In the genomic region with DNA sequence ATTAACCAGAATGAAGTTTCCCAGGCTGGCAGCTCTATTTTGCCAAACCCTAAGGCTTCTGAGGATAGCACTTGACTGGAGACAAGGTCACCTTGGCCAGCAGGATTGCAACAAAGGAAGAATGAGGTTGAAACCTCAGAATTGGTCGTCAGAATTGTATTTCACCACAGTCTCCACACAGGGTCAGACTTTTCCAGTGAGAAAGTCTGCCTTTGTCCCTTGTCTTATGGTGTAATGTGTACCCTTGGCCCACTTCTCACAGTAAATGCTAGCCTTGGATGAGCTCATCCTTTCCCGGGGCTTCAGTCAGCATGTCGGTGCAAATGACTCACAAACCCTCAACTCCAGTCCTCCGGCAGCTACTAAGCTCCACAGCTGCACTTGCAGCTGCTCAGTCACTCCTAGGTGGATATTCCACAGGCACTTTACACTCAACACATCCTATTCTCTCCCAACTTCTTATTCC, we compare ENCODE assay signal across 1 cellular context.
TF ChIP-seq lines count a peak whose summit lies in the region.

No MANE protein-coding gene starts in this region.

TF ChIP-seq in HepG2, 621 proteins besides CTCF, POLR2A, EP300 and RAD21 (continued from another document and continues in another):
- TF ChIP-seq, protein P1, sequence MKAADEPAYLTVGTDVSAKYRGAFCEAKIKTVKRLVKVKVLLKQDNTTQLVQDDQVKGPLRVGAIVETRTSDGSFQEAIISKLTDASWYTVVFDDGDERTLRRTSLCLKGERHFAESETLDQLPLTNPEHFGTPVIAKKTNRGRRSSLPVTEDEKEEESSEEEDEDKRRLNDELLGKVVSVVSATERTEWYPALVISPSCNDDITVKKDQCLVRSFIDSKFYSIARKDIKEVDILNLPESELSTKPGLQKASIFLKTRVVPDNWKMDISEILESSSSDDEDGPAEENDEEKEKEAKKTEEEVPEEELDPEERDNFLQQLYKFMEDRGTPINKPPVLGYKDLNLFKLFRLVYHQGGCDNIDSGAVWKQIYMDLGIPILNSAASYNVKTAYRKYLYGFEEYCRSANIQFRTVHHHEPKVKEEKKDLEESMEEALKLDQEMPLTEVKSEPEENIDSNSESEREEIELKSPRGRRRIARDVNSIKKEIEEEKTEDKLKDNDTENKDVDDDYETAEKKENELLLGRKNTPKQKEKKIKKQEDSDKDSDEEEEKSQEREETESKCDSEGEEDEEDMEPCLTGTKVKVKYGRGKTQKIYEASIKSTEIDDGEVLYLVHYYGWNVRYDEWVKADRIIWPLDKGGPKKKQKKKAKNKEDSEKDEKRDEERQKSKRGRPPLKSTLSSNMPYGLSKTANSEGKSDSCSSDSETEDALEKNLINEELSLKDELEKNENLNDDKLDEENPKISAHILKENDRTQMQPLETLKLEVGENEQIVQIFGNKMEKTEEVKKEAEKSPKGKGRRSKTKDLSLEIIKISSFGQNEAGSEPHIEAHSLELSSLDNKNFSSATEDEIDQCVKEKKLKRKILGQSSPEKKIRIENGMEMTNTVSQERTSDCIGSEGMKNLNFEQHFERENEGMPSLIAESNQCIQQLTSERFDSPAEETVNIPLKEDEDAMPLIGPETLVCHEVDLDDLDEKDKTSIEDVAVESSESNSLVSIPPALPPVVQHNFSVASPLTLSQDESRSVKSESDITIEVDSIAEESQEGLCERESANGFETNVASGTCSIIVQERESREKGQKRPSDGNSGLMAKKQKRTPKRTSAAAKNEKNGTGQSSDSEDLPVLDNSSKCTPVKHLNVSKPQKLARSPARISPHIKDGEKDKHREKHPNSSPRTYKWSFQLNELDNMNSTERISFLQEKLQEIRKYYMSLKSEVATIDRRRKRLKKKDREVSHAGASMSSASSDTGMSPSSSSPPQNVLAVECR (CRISPR knock-in tag; IDR thresholded peaks at IDR 0.05; ENCODE audit: borderline replicate concordance): no peak
- TF ChIP-seq, protein P2, sequence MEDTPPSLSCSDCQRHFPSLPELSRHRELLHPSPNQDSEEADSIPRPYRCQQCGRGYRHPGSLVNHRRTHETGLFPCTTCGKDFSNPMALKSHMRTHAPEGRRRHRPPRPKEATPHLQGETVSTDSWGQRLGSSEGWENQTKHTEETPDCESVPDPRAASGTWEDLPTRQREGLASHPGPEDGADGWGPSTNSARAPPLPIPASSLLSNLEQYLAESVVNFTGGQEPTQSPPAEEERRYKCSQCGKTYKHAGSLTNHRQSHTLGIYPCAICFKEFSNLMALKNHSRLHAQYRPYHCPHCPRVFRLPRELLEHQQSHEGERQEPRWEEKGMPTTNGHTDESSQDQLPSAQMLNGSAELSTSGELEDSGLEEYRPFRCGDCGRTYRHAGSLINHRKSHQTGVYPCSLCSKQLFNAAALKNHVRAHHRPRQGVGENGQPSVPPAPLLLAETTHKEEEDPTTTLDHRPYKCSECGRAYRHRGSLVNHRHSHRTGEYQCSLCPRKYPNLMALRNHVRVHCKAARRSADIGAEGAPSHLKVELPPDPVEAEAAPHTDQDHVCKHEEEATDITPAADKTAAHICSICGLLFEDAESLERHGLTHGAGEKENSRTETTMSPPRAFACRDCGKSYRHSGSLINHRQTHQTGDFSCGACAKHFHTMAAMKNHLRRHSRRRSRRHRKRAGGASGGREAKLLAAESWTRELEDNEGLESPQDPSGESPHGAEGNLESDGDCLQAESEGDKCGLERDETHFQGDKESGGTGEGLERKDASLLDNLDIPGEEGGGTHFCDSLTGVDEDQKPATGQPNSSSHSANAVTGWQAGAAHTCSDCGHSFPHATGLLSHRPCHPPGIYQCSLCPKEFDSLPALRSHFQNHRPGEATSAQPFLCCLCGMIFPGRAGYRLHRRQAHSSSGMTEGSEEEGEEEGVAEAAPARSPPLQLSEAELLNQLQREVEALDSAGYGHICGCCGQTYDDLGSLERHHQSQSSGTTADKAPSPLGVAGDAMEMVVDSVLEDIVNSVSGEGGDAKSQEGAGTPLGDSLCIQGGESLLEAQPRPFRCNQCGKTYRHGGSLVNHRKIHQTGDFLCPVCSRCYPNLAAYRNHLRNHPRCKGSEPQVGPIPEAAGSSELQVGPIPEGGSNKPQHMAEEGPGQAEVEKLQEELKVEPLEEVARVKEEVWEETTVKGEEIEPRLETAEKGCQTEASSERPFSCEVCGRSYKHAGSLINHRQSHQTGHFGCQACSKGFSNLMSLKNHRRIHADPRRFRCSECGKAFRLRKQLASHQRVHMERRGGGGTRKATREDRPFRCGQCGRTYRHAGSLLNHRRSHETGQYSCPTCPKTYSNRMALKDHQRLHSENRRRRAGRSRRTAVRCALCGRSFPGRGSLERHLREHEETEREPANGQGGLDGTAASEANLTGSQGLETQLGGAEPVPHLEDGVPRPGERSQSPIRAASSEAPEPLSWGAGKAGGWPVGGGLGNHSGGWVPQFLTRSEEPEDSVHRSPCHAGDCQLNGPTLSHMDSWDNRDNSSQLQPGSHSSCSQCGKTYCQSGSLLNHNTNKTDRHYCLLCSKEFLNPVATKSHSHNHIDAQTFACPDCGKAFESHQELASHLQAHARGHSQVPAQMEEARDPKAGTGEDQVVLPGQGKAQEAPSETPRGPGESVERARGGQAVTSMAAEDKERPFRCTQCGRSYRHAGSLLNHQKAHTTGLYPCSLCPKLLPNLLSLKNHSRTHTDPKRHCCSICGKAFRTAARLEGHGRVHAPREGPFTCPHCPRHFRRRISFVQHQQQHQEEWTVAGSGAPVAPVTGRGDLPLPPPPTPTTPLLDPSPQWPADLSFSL (CRISPR knock-in tag; IDR thresholded peaks at IDR 0.05): no peak
- TF ChIP-seq SRSF9 (IDR thresholded peaks at IDR 0.05; ENCODE audit: borderline replicate concordance, insufficient read depth, low read depth, low read length, poor library complexity, severe bottlenecking) (no peak), TBL1XR1 (IDR thresholded peaks at IDR 0.05; ENCODE audit: borderline replicate concordance, low read length, partially characterized antibody) (peak; percentile 91), ATF7 (IDR thresholded peaks at IDR 0.05) (peak; percentile 91), ATF7 (CRISPR knock-in tag; IDR thresholded peaks at IDR 0.05) (peak; percentile 87; the same call in 1 of the 2 replicates), BHLHE40 (IDR thresholded peaks at IDR 0.05; ENCODE audit: low read length) (0 out of 2 replicates have a peak, but pooled peaks have one; percentile 18), SALL2 (CRISPR knock-in tag; IDR thresholded peaks at IDR 0.05) (no peak), FOXA3 (CRISPR knock-in tag; IDR thresholded peaks at IDR 0.05) (peak; percentile 77), TEAD2 (CRISPR knock-in tag; IDR thresholded peaks at IDR 0.05) (no peak), NCOA2 (CRISPR knock-in tag; IDR thresholded peaks at IDR 0.05) (peak; percentile 62), ZNF44 (CRISPR knock-in tag; IDR thresholded peaks at IDR 0.05) (no peak), MAF1 (CRISPR knock-in tag; IDR thresholded peaks at IDR 0.05; ENCODE audit: borderline replicate concordance) (no peak), NFYB (CRISPR knock-in tag; IDR thresholded peaks at IDR 0.05) (no peak), THAP11 (CRISPR knock-in tag; IDR thresholded peaks at IDR 0.05) (peak; percentile 46; the same call in 1 of the 2 replicates), NCOR1 (IDR thresholded peaks at IDR 0.05; ENCODE audit: borderline replicate concordance, low read length) (peak; percentile 83; the same call in 1 of the 2 replicates), FOXO1 (CRISPR knock-in tag; IDR thresholded peaks at IDR 0.05) (0 out of 2 replicates have a peak, but pooled peaks have one; percentile 16), TEAD3 (CRISPR knock-in tag; optimal IDR thresholded peaks at IDR 0.05; ENCODE audit: borderline replicate concordance) (peak; percentile 40), ZNF615 (CRISPR knock-in tag; IDR thresholded peaks at IDR 0.05; ENCODE audit: borderline replicate concordance) (no peak)
- TF ChIP-seq, protein P3, sequence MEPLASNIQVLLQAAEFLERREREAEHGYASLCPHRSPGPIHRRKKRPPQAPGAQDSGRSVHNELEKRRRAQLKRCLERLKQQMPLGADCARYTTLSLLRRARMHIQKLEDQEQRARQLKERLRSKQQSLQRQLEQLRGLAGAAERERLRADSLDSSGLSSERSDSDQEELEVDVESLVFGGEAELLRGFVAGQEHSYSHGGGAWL (CRISPR knock-in tag; IDR thresholded peaks at IDR 0.05): no peak
- TF ChIP-seq, protein P4, sequence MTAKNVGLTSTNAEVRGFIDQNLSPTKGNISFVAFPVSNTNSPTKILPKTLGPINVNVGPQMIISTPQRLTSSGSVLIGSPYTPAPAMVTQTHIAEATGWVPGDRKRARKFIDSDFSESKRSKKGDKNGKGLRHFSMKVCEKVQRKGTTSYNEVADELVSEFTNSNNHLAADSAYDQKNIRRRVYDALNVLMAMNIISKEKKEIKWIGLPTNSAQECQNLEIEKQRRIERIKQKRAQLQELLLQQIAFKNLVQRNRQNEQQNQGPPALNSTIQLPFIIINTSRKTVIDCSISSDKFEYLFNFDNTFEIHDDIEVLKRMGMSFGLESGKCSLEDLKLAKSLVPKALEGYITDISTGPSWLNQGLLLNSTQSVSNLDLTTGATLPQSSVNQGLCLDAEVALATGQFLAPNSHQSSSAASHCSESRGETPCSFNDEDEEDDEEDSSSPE (CRISPR knock-in tag; IDR thresholded peaks at IDR 0.05): no peak
- TF ChIP-seq, protein P5, sequence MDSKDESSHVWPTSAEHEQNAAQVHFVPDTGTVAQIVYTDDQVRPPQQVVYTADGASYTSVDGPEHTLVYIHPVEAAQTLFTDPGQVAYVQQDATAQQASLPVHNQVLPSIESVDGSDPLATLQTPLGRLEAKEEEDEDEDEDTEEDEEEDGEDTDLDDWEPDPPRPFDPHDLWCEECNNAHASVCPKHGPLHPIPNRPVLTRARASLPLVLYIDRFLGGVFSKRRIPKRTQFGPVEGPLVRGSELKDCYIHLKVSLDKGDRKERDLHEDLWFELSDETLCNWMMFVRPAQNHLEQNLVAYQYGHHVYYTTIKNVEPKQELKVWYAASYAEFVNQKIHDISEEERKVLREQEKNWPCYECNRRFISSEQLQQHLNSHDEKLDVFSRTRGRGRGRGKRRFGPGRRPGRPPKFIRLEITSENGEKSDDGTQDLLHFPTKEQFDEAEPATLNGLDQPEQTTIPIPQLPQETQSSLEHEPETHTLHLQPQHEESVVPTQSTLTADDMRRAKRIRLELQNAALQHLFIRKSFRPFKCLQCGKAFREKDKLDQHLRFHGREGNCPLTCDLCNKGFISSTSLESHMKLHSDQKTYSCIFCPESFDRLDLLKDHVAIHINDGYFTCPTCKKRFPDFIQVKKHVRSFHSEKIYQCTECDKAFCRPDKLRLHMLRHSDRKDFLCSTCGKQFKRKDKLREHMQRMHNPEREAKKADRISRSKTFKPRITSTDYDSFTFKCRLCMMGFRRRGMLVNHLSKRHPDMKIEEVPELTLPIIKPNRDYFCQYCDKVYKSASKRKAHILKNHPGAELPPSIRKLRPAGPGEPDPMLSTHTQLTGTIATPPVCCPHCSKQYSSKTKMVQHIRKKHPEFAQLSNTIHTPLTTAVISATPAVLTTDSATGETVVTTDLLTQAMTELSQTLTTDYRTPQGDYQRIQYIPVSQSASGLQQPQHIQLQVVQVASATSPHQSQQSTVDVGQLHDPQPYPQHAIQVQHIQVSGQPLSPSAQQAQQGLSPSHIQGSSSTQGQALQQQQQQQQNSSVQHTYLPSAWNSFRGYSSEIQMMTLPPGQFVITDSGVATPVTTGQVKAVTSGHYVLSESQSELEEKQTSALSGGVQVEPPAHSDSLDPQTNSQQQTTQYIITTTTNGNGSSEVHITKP (CRISPR knock-in tag; IDR thresholded peaks at IDR 0.05; ENCODE audit: low read depth): peak; percentile 69
- TF ChIP-seq, protein P6, sequence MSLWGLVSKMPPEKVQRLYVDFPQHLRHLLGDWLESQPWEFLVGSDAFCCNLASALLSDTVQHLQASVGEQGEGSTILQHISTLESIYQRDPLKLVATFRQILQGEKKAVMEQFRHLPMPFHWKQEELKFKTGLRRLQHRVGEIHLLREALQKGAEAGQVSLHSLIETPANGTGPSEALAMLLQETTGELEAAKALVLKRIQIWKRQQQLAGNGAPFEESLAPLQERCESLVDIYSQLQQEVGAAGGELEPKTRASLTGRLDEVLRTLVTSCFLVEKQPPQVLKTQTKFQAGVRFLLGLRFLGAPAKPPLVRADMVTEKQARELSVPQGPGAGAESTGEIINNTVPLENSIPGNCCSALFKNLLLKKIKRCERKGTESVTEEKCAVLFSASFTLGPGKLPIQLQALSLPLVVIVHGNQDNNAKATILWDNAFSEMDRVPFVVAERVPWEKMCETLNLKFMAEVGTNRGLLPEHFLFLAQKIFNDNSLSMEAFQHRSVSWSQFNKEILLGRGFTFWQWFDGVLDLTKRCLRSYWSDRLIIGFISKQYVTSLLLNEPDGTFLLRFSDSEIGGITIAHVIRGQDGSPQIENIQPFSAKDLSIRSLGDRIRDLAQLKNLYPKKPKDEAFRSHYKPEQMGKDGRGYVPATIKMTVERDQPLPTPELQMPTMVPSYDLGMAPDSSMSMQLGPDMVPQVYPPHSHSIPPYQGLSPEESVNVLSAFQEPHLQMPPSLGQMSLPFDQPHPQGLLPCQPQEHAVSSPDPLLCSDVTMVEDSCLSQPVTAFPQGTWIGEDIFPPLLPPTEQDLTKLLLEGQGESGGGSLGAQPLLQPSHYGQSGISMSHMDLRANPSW (CRISPR knock-in tag; IDR thresholded peaks at IDR 0.05; ENCODE audit: borderline replicate concordance): no peak
- TF ChIP-seq, protein P7, sequence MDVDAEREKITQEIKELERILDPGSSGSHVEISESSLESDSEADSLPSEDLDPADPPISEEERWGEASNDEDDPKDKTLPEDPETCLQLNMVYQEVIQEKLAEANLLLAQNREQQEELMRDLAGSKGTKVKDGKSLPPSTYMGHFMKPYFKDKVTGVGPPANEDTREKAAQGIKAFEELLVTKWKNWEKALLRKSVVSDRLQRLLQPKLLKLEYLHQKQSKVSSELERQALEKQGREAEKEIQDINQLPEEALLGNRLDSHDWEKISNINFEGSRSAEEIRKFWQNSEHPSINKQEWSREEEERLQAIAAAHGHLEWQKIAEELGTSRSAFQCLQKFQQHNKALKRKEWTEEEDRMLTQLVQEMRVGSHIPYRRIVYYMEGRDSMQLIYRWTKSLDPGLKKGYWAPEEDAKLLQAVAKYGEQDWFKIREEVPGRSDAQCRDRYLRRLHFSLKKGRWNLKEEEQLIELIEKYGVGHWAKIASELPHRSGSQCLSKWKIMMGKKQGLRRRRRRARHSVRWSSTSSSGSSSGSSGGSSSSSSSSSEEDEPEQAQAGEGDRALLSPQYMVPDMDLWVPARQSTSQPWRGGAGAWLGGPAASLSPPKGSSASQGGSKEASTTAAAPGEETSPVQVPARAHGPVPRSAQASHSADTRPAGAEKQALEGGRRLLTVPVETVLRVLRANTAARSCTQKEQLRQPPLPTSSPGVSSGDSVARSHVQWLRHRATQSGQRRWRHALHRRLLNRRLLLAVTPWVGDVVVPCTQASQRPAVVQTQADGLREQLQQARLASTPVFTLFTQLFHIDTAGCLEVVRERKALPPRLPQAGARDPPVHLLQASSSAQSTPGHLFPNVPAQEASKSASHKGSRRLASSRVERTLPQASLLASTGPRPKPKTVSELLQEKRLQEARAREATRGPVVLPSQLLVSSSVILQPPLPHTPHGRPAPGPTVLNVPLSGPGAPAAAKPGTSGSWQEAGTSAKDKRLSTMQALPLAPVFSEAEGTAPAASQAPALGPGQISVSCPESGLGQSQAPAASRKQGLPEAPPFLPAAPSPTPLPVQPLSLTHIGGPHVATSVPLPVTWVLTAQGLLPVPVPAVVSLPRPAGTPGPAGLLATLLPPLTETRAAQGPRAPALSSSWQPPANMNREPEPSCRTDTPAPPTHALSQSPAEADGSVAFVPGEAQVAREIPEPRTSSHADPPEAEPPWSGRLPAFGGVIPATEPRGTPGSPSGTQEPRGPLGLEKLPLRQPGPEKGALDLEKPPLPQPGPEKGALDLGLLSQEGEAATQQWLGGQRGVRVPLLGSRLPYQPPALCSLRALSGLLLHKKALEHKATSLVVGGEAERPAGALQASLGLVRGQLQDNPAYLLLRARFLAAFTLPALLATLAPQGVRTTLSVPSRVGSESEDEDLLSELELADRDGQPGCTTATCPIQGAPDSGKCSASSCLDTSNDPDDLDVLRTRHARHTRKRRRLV (CRISPR knock-in tag; IDR thresholded peaks at IDR 0.05): no peak
